In genomic region chrX:125203379-125203736, GRCh38 we compare ENCODE assay signal across 9 cellular contexts.
A peak's percentile ranks its signal among the peaks of the same experiment; 100 is the strongest.
DNase-seq lines count a peak whose midpoint lies in the region; ATAC-seq and TF ChIP-seq lines count a peak whose summit lies in the region.
"Had no signal": no experiment of that assay in that cellular context is flagged by ENCODE, and none has a peak within 500 bp of the region (broad histone marks: within the 10 kb centered on the region; RNA-seq: fewer than 3 reads in every experiment).

No MANE protein-coding gene starts in this region.

- no peak overlapping the region for H3K27ac Mint-ChIP-seq in neural progenitor cell

- ATAC-seq in HG02759 (IDR thresholded peaks at IDR 0.05; ENCODE audit: unreplicated experiment) (no peak), GM18502 (IDR thresholded peaks at IDR 0.05; ENCODE audit: poor library complexity, unreplicated experiment) (no peak)

- H3K4me1 ChIP-seq in HEK293 (ENCODE audit: control insufficient read depth, insufficient read depth, low read length) (no peaks in the 10 kb centered on the region), neural progenitor cell (peaks cover 10% of the 10 kb centered on the region)

- H3K9me3 ChIP-seq in HEK293 (ENCODE audit: control insufficient read depth, insufficient read depth, low read depth, low read length) (no peaks in the 10 kb centered on the region), neural progenitor cell (ENCODE audit: low read depth) (no peaks in the 10 kb centered on the region)

- H3K27me3 ChIP-seq in neural progenitor cell: peaks cover 42% of the 10 kb centered on the region

- no peak overlapping the region for H3K27ac ChIP-seq in HEK293 (ENCODE audit: extremely low read depth, low read depth, low read length)
- no peak overlapping the region for H3K27ac ChIP-seq in neural progenitor cell

- H3K4me3 ChIP-seq in HEK293 (ENCODE audit: low read depth, low read length): peak overlapping the region; percentile 26
- peak overlapping the region; percentile 41 for H3K4me3 ChIP-seq in neural progenitor cell

- peak overlapping the region; percentile 90 for H3K4me3 Mint-ChIP-seq in neural progenitor cell

- H3K36me3 ChIP-seq in HEK293 (ENCODE audit: control insufficient read depth in 2 of 2, insufficient read depth in 1 of 2, low read length in 2 of 2): no peaks in the 10 kb centered on the region
- no peaks in the 10 kb centered on the region for H3K36me3 ChIP-seq in neural progenitor cell

- H2AFZ ChIP-seq in neural progenitor cell (replicated peaks): peak overlapping the region; percentile 82

- no peak overlapping the region for H3K9ac ChIP-seq in neural progenitor cell

- H3K79me2 ChIP-seq in neural progenitor cell (ENCODE audit: low read depth): no peaks in the 10 kb centered on the region

- CTCF ChIA-PET in HEK293 (lab: Yijun Ruan, JAX): no interaction called here

- peaks cover 24% of the 10 kb centered on the region for H3K27me3 Mint-ChIP-seq in neural progenitor cell (ENCODE audit: insufficient read depth, low read depth)

- POLR2A ChIA-PET in HEK293 (lab: Yijun Ruan, JAX): interaction anchor here (0.6 kb wide), 1 partner anchor 920 kb away, joined by 7 read pairs; no protein-coding TSS in a partner anchor

- peaks cover 14% of the 10 kb centered on the region for H3F3A ChIP-seq in neural progenitor cell (ENCODE audit: low read depth)

- H3K36me3 Mint-ChIP-seq in neural progenitor cell: no peaks in the 10 kb centered on the region

- no peaks in the 10 kb centered on the region for H4K20me1 ChIP-seq in neural progenitor cell (ENCODE audit: low read depth)

- DNase-seq in Ammon's horn (ENCODE audit: low spot score): peak; percentile 1
- peak; percentile 52 for DNase-seq in ecto neural progenitor cell (ENCODE audit: low spot score)
- peak; percentile 40 for DNase-seq in neural progenitor cell (ENCODE audit: low spot score)
- no peak for DNase-seq in GDM1 (lab: John Stamatoyannopoulos, UW)
- DNase-seq in GM13977 (ENCODE audit: low spot score): no peak
- DNase-seq: NK-92 treated with Interleukin-12 subunit alpha and Interleukin-12 subunit beta, amount 100 ng/mL, for 24 hours had no signal

- in situ Hi-C loops in GM13977 (cut with MboI; ENCODE audit: low pct_unique_long_range_greater_than_20kb, low sequenced_read_pairs, unreplicated experiment): no loop called here

- H3K9me3 Mint-ChIP-seq in neural progenitor cell: peaks cover 5% of the 10 kb centered on the region

- TF ChIP-seq CTCF in HEK293 (tag by site-specific recombination; IDR thresholded peaks at IDR 0.05) (no peak), neural progenitor cell (IDR thresholded peaks at IDR 0.05) (no peak), GM13977 (IDR thresholded peaks at IDR 0.05; ENCODE audit: extremely low read depth, insufficient read depth, missing control alignments) (no peak)

- H3K4me2 ChIP-seq in neural progenitor cell: peak overlapping the region; percentile 81

- H3K4me1 Mint-ChIP-seq in neural progenitor cell: peaks cover 21% of the 10 kb centered on the region

TF ChIP-seq in HEK293, 187 proteins besides CTCF, POLR2A, EP300 and RAD21 (continues in another document):
- TF ChIP-seq, protein P1, sequence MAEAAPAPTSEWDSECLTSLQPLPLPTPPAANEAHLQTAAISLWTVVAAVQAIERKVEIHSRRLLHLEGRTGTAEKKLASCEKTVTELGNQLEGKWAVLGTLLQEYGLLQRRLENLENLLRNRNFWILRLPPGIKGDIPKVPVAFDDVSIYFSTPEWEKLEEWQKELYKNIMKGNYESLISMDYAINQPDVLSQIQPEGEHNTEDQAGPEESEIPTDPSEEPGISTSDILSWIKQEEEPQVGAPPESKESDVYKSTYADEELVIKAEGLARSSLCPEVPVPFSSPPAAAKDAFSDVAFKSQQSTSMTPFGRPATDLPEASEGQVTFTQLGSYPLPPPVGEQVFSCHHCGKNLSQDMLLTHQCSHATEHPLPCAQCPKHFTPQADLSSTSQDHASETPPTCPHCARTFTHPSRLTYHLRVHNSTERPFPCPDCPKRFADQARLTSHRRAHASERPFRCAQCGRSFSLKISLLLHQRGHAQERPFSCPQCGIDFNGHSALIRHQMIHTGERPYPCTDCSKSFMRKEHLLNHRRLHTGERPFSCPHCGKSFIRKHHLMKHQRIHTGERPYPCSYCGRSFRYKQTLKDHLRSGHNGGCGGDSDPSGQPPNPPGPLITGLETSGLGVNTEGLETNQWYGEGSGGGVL (tag by site-specific recombination; IDR thresholded peaks at IDR 0.05): no peak
- no peak for TF ChIP-seq ZBTB11 (tag by site-specific recombination; conservative IDR thresholded peaks at IDR 0.05; ENCODE audit: low read depth)
- no peak for TF ChIP-seq REPIN1 (tag by site-specific recombination; IDR thresholded peaks at IDR 0.05; ENCODE audit: low read depth)
- TF ChIP-seq, protein P2, sequence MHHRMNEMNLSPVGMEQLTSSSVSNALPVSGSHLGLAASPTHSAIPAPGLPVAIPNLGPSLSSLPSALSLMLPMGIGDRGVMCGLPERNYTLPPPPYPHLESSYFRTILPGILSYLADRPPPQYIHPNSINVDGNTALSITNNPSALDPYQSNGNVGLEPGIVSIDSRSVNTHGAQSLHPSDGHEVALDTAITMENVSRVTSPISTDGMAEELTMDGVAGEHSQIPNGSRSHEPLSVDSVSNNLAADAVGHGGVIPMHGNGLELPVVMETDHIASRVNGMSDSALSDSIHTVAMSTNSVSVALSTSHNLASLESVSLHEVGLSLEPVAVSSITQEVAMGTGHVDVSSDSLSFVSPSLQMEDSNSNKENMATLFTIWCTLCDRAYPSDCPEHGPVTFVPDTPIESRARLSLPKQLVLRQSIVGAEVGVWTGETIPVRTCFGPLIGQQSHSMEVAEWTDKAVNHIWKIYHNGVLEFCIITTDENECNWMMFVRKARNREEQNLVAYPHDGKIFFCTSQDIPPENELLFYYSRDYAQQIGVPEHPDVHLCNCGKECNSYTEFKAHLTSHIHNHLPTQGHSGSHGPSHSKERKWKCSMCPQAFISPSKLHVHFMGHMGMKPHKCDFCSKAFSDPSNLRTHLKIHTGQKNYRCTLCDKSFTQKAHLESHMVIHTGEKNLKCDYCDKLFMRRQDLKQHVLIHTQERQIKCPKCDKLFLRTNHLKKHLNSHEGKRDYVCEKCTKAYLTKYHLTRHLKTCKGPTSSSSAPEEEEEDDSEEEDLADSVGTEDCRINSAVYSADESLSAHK (tag by site-specific recombination; IDR thresholded peaks at IDR 0.05): no peak
- TF ChIP-seq, protein P3, sequence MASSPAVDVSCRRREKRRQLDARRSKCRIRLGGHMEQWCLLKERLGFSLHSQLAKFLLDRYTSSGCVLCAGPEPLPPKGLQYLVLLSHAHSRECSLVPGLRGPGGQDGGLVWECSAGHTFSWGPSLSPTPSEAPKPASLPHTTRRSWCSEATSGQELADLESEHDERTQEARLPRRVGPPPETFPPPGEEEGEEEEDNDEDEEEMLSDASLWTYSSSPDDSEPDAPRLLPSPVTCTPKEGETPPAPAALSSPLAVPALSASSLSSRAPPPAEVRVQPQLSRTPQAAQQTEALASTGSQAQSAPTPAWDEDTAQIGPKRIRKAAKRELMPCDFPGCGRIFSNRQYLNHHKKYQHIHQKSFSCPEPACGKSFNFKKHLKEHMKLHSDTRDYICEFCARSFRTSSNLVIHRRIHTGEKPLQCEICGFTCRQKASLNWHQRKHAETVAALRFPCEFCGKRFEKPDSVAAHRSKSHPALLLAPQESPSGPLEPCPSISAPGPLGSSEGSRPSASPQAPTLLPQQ (tag by site-specific recombination; IDR thresholded peaks at IDR 0.05): no peak
- no peak for TF ChIP-seq ZNF211 (tag by site-specific recombination; IDR thresholded peaks at IDR 0.05; ENCODE audit: low read depth)
- no peak for TF ChIP-seq KLF1 (tag by site-specific recombination; IDR thresholded peaks at IDR 0.05)
- no peak for TF ChIP-seq ZNF394 (tag by site-specific recombination; IDR thresholded peaks at IDR 0.05; ENCODE audit: borderline replicate concordance)
- no peak for TF ChIP-seq ZNF121 (tag by site-specific recombination; IDR thresholded peaks at IDR 0.05)
- TF ChIP-seq SCRT1 (tag by site-specific recombination; IDR thresholded peaks at IDR 0.05; ENCODE audit: borderline replicate concordance): no peak

Comparison
In these comparisons a context has a peak if more than half of its experiments do, and no peak if none do; other contexts are left out.
1. DNase-seq: peak in Ammon's horn (single experiment), ecto neural progenitor cell (single experiment) and neural progenitor cell (single experiment); none in GDM1 (single experiment) and GM13977 (single experiment).